Comparison of ENCODE assay signal across 9 cellular contexts in the genomic region with DNA sequence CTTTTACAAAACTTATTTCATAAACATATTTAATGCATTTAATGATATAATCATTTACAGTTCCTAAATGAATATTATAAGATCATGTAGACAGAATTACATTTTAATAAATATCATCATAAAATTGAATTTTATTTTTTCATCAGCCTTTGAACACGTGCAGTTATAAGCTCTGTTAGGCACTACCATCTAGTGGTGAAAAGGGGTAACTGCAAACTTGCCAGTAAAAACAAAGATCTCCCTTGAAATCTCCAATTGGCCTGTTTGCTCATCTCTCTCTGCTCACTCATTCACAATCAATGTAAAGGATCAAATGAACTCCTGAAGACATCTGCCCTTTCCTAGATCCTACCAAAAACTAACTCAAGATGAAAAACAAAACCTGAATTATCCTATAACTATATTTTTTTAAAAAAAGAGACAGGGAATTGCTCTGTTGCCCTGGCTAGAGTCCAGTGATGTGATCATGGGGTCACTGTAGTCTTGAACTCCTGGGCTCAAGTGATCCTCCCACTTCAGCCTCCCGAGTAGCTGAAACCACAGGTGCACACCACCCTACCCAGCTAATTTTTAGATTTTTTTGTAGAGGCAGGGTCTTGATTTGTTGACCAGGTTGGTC. TPM values are rescaled to one million over a fixed set of nuclear protein-coding genes. Genes with fewer than 3 reads are reported as not detected.
DNase-seq lines count a peak whose midpoint lies in the region; ATAC-seq and TF ChIP-seq lines count a peak whose summit lies in the region.
"Had no signal": no experiment of that assay in that cellular context is flagged by ENCODE, and none has a peak within 500 bp of the region (broad histone marks: within the 10 kb centered on the region; RNA-seq: fewer than 3 reads in every experiment).

No MANE protein-coding gene starts in this region.

- H3K4me1 Mint-ChIP-seq in CD14-positive monocyte (peaks cover 12% of the 10 kb centered on the region), activated B cell treated with CpG ODN at 0.5 μM for 24 hours (no peaks in the 10 kb centered on the region)

- CTCF ChIA-PET in activated B cell treated with CpG ODN at 0.5 μM for 24 hours (lab: Charles Lee), result interaction anchor here (0.7 to 1.9 kb wide), 10 partner anchors 11 to 702 kb away, joined by 3 to 6 read pairs (median 3); no protein-coding TSS in a partner anchor

- no peak overlapping the region for H3K4me2 ChIP-seq in osteoblast (ENCODE audit: insufficient read depth, low read length)

- H3K4me3 Mint-ChIP-seq in CD14-positive monocyte, result no peak overlapping the region
- H3K4me3 Mint-ChIP-seq in activated B cell treated with CpG ODN at 0.5 μM for 24 hours, result no peak overlapping the region

- no peaks in the 10 kb centered on the region for H3K36me3 ChIP-seq in osteoblast (ENCODE audit: insufficient read depth, low read length)
- H3K36me3 ChIP-seq: SJSA1 had no signal

- POLR2A ChIA-PET in activated B cell treated with CpG ODN at 0.5 μM for 24 hours (lab: Charles Lee), result interaction anchor here (0.5 to 0.6 kb wide), 3 partner anchors 189 to 1384 kb away, joined by 3 to 5 read pairs (median 4); partner anchors contain the start of gene TGIF2

- no peak overlapping the region for H2AFZ ChIP-seq in osteoblast (ENCODE audit: low read length)

- DNase-seq in CD14-positive monocyte (ENCODE audit: low spot score) (no peak), NCI-H2171 treated with DMSO at 0.1 percent for 48 hours (lab: John Stamatoyannopoulos, UW) (peak; percentile 79), activated B cell treated with CpG ODN at 0.5 μM for 24 hours (no peak), fibroblast of pulmonary artery (ENCODE audit: low read depth) (peak; percentile 78), osteoblast (ENCODE audit: insufficient read length, low spot score, missing footprints) (no peak), cortex of kidney (lab: John Stamatoyannopoulos, UW) (no peak)

- H3K4me3 ChIP-seq in GM12875 (ENCODE audit: low read depth, low read length), result no peak overlapping the region
- H3K4me3 ChIP-seq in fibroblast of pulmonary artery (replicated peaks; ENCODE audit: low read depth, low read length), result no peak overlapping the region
- H3K4me3 ChIP-seq in osteoblast (ENCODE audit: insufficient read depth, low read length), result no peak overlapping the region
- H3K4me3 ChIP-seq: SJSA1 had no signal

- no peaks in the 10 kb centered on the region for H4K20me1 ChIP-seq in osteoblast (ENCODE audit: insufficient read depth, low read length)

- H3K27me3 Mint-ChIP-seq in CD14-positive monocyte (ENCODE audit: low read depth in 3 of 3) (no peaks in the 10 kb centered on the region), activated B cell treated with CpG ODN at 0.5 μM for 24 hours (no peaks in the 10 kb centered on the region)

- no peak overlapping the region for H3K27ac ChIP-seq in osteoblast (ENCODE audit: low read depth, low read length)
- H3K27ac ChIP-seq: SJSA1 had no signal

- H3K36me3 Mint-ChIP-seq in CD14-positive monocyte (peaks cover 62 to 95% of the 10 kb centered on the region in 2 donors), activated B cell treated with CpG ODN at 0.5 μM for 24 hours (ENCODE audit: low read depth) (peaks cover 7% of the 10 kb centered on the region)

- ATAC-seq in activated B cell treated with CpG ODN at 0.5 μM for 24 hours (ENCODE audit: low read depth) (peak; percentile 71), GM21381 (IDR thresholded peaks at IDR 0.05; ENCODE audit: unreplicated experiment) (no peak)

- no peaks in the 10 kb centered on the region for H3K4me1 ChIP-seq in osteoblast (ENCODE audit: insufficient read depth, low read length)
- H3K4me1 ChIP-seq: SJSA1 had no signal

- H3K9me3 Mint-ChIP-seq in CD14-positive monocyte (no peaks in the 10 kb centered on the region), activated B cell treated with CpG ODN at 0.5 μM for 24 hours (no peaks in the 10 kb centered on the region)

- H3K79me2 ChIP-seq in osteoblast (ENCODE audit: insufficient read depth, low read length), result no peaks in the 10 kb centered on the region

- H3K27ac Mint-ChIP-seq in CD14-positive monocyte (peak overlapping the region; percentile 6 to 84 (median 50)), activated B cell treated with CpG ODN at 0.5 μM for 24 hours (no peak overlapping the region)

- peak; percentile 96 for TF ChIP-seq CTCF in CD14-positive monocyte (IDR thresholded peaks at IDR 0.05)
- peak; percentile 73; the same call in 1 of the 2 replicates for TF ChIP-seq CTCF in GM12875 (IDR thresholded peaks at IDR 0.05; ENCODE audit: borderline replicate concordance, insufficient read depth, low read depth, low read length)
- peak; percentile 91 for TF ChIP-seq CTCF in activated B cell treated with CpG ODN at 0.5 μM for 24 hours (IDR thresholded peaks at IDR 0.05)
- peak; percentile 98 for TF ChIP-seq CTCF in fibroblast of pulmonary artery (IDR thresholded peaks at IDR 0.05; ENCODE audit: low read length, missing control alignments)
- peak; percentile 88 for TF ChIP-seq CTCF in osteoblast (IDR thresholded peaks at IDR 0.05; ENCODE audit: extremely low read depth, low read depth, low read length)

- H3K27me3 ChIP-seq in osteoblast (ENCODE audit: insufficient read depth, low read length), result no peaks in the 10 kb centered on the region
- H3K27me3 ChIP-seq: SJSA1 had no signal

- H3K9me3 ChIP-seq in osteoblast (ENCODE audit: low read depth, low read length), result no peaks in the 10 kb centered on the region
- H3K9me3 ChIP-seq: SJSA1 had no signal

- intact Hi-C loops in CD14-positive monocyte (cut with micrococcal nuclease) (loop anchor here in 1 of 2 donors (10.0 kb wide), 1 partner anchor 1205 kb away; no protein-coding TSS in a partner anchor), activated B cell treated with CpG ODN at 0.5 μM for 24 hours (cut with micrococcal nuclease) (loop anchor here (1.0 to 10.0 kb wide), 4 partner anchors 33 to 925 kb away; no protein-coding TSS in a partner anchor)

RNA-seq across cellular contexts. Expression of gene SAMHD1, which starts 31.7 kb away (rescaled TPM):
- 100 to 1,000 TPM; 590 to 796 TPM for polyA plus RNA-seq in CD14-positive monocyte
- total RNA-seq in activated B cell treated with CpG ODN at 0.5 μM for 24 hours (15.1 and 16.4 TPM in 2 replicates), osteoblast (30.4 and 32.6 TPM in 2 replicates)

RNA-seq across cellular contexts. Expression of gene TLDC2, which starts 43.9 kb away (rescaled TPM):
- not detected for polyA plus RNA-seq in CD14-positive monocyte
- total RNA-seq in activated B cell treated with CpG ODN at 0.5 μM for 24 hours, result not detected in 2 replicates
- not detected in 2 replicates for total RNA-seq in osteoblast
- total RNA-seq: SJSA1 had no signal

Comparison
In these comparisons a context has a peak if more than half of its experiments do, and no peak if none do; other contexts are left out.
1. DNase-seq: peak in NCI-H2171 treated with DMSO at 0.1 percent for 48 hours (single experiment) and fibroblast of pulmonary artery (single experiment); none in CD14-positive monocyte (single experiment), activated B cell treated with CpG ODN at 0.5 μM for 24 hours (single experiment), osteoblast (single experiment) and cortex of kidney (single experiment).
2. Peak in every context shown above with its lines, with median percentiles within 50 percentile points of each other: CTCF ChIP-seq.